ENCODE assay signal across 16 cellular contexts in the genomic region with DNA sequence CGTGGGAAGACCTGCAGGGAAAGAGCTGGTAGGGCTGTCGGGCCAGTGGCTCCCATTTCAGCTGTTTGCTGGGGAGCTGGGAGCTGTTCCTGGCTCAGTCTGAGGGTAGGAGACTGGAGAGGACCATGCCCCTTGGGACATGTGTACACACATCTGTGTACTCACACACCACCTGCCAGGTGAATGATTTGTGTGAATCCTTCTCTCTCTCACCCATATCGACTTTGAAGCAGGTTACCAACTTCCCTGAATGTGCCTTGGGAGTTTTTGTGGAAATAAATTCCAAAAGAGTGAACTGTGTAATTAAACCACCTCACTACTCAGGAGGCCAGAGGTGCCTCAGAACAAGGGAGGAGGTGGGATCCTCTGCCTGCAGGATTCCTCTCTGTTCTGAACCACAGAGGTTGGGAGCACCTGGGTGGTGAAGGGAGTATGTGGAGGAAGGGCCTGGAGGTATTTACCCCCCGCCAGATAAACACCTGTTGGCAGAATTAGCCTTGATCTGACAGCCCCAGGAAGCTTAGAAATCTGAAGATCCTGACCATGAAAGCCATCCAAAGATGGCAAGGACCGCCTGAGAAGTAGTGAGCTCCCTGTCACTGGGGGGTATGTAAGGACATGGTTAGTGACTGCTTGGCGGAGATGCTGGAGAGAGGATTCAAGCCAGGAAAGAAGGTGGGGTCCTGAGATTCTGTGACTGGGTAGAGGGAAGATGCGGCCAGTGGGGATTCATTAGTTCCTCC. TPM values are rescaled to one million over a fixed set of nuclear protein-coding genes. Genes with fewer than 3 reads are reported as not detected.
DNase-seq lines count a peak whose midpoint lies in the region; ATAC-seq and TF ChIP-seq lines count a peak whose summit lies in the region.
"Had no signal": no experiment of that assay in that cellular context is flagged by ENCODE, and none has a peak within 500 bp of the region (broad histone marks: within the 10 kb centered on the region; RNA-seq: fewer than 3 reads in every experiment).

No MANE protein-coding gene starts in this region.

- POLR2A ChIA-PET in PC-3 (lab: Charles Lee; ENCODE audit: unreplicated experiment), result interaction anchor here (0.5 to 1.5 kb wide), 4 partner anchors 11 to 61 kb away, joined by 4 to 11 read pairs (median 5); no protein-coding TSS in a partner anchor

- H3K36me3 ChIP-seq in PC-3 (ENCODE audit: low read depth, low read length) (peaks cover 9% of the 10 kb centered on the region; the same call in 1 of the 2 replicates), esophagus squamous epithelium (no peaks in the 10 kb centered on the region)
- H3K36me3 ChIP-seq: WERI-Rb-1 had no signal

- WGBS in esophagus squamous epithelium, 2 donors, result 49 to 53% methylated on average over 7 of the region's 7 CpGs

- H4K20me1 ChIP-seq in PC-3 (ENCODE audit: low read length), result no peaks in the 10 kb centered on the region

- ATAC-seq in PC-3 (no peak), HG03354 (IDR thresholded peaks at IDR 0.05; ENCODE audit: poor library complexity, severe bottlenecking, unreplicated experiment) (no peak)
- no peak for ATAC-seq in stimulated activated naive CD8-positive, alpha-beta T cell treated with anti-CD3 and anti-CD28 coated beads, Interleukin-15, amount 100 ng/mL, for 72 hours

- H3K27ac Mint-ChIP-seq in osteocyte (ENCODE audit: unreplicated experiment), result peak overlapping the region; percentile 80
- no peak overlapping the region for H3K27ac Mint-ChIP-seq in stimulated activated naive CD8-positive, alpha-beta T cell treated with anti-CD3 and anti-CD28 coated beads, Interleukin-15, amount 100 ng/mL, for 72 hours
- H3K27ac Mint-ChIP-seq: activated naive CD8-positive, alpha-beta T cell treated with anti-CD3 and anti-CD28 coated beads, Interleukin-2, amount 10 ng/mL, durations not matched to agents 7 days and 5 days; IgD-negative memory B cell; mesothelial cell of epicardium had no signal

- CTCF ChIA-PET in PC-3 (lab: Charles Lee), result interaction anchor here (0.6 to 3.0 kb wide), 8 partner anchors 12 to 67 kb away, joined by 3 to 19 read pairs (median 8); no protein-coding TSS in a partner anchor

- H3K4me3 Mint-ChIP-seq in osteocyte (ENCODE audit: unreplicated experiment), result no peak overlapping the region
- no peak overlapping the region for H3K4me3 Mint-ChIP-seq in stimulated activated naive CD8-positive, alpha-beta T cell treated with anti-CD3 and anti-CD28 coated beads, Interleukin-15, amount 100 ng/mL, for 72 hours
- H3K4me3 Mint-ChIP-seq: activated naive CD8-positive, alpha-beta T cell treated with anti-CD3 and anti-CD28 coated beads, Interleukin-2, amount 10 ng/mL, durations not matched to agents 7 days and 5 days; IgD-negative memory B cell; mesothelial cell of epicardium had no signal

- H3K9me3 Mint-ChIP-seq in osteocyte (ENCODE audit: unreplicated experiment), result no peaks in the 10 kb centered on the region
- no peaks in the 10 kb centered on the region for H3K9me3 Mint-ChIP-seq in stimulated activated naive CD8-positive, alpha-beta T cell treated with anti-CD3 and anti-CD28 coated beads, Interleukin-15, amount 100 ng/mL, for 72 hours
- H3K9me3 Mint-ChIP-seq: activated naive CD8-positive, alpha-beta T cell treated with anti-CD3 and anti-CD28 coated beads, Interleukin-2, amount 10 ng/mL, durations not matched to agents 7 days and 5 days; IgD-negative memory B cell; mesothelial cell of epicardium had no signal

- H3K9me2 ChIP-seq in PC-3 (replicated peaks; ENCODE audit: low read length), result no peaks in the 10 kb centered on the region

- peak overlapping the region; percentile 90 for H3K27ac ChIP-seq in PC-3 (ENCODE audit: low read length)
- H3K27ac ChIP-seq in esophagus squamous epithelium, result peak overlapping the region; percentile 53 to 84 (median 70)
- H3K27ac ChIP-seq: psoas muscle, SK-N-MC, WERI-Rb-1 had no signal

- no peaks in the 10 kb centered on the region for H3K36me3 Mint-ChIP-seq in osteocyte (ENCODE audit: unreplicated experiment)
- H3K36me3 Mint-ChIP-seq: activated naive CD8-positive, alpha-beta T cell treated with anti-CD3 and anti-CD28 coated beads, Interleukin-2, amount 10 ng/mL, durations not matched to agents 7 days and 5 days; IgD-negative memory B cell; mesothelial cell of epicardium had no signal

- intact Hi-C loops in PC-3 (cut with micrococcal nuclease) (loop anchor here (1.0 to 10.0 kb wide), 3 partner anchors 23 to 243 kb away; partner anchors contain the start of gene LRRC59), esophagus squamous epithelium (cut with DNase I) (no loop called here)

- peaks cover 6% of the 10 kb centered on the region for H3K27me3 Mint-ChIP-seq in osteocyte (ENCODE audit: unreplicated experiment)
- H3K27me3 Mint-ChIP-seq in stimulated activated naive CD8-positive, alpha-beta T cell treated with anti-CD3 and anti-CD28 coated beads, Interleukin-15, amount 100 ng/mL, for 72 hours, result peaks cover 57% of the 10 kb centered on the region

- peaks cover 72% of the 10 kb centered on the region for H3K79me2 ChIP-seq in PC-3 (ENCODE audit: low read length)

- TSS peak; percentile 31 for BruUV-seq in PC-3 (replicated peaks; lab: Mats Ljungman, UMichigan)

- H3K4me2 ChIP-seq in PC-3 (ENCODE audit: low read length), result peak overlapping the region; percentile 87

- TF ChIP-seq CTCF in PC-3 (conservative IDR thresholded peaks at IDR 0.05; ENCODE audit: low read depth, low read length) (no peak), esophagus squamous epithelium (IDR thresholded peaks at IDR 0.05) (no peak), osteocyte (IDR thresholded peaks at IDR 0.05) (no peak)

- peak; percentile 54 for DNase-seq in COLO668 (lab: John Stamatoyannopoulos, UW; ENCODE audit: unreplicated experiment)
- peak; percentile 62 for DNase-seq in PC-3
- no peak for DNase-seq in esophagus squamous epithelium (lab: John Stamatoyannopoulos, UW)
- DNase-seq in osteocyte (ENCODE audit: extremely low spot score, unreplicated experiment), result no peak
- no peak for DNase-seq in stimulated activated naive CD8-positive, alpha-beta T cell treated with anti-CD3 and anti-CD28 coated beads, Interleukin-15, amount 100 ng/mL, for 72 hours
- no peak for DNase-seq in NCI-H345 treated with DMSO at 0.1 percent for 48 hours (lab: John Stamatoyannopoulos, UW; ENCODE audit: unreplicated experiment)
- no peak for DNase-seq in G401 (ENCODE audit: low spot score)
- DNase-seq: activated naive CD8-positive, alpha-beta T cell treated with anti-CD3 and anti-CD28 coated beads, Interleukin-2, amount 10 ng/mL, durations not matched to agents 7 days and 5 days; NCI-H82; psoas muscle; stimulated activated CD4-positive, alpha-beta T cell treated with anti-CD3 and anti-CD28 coated beads, Interleukin-2, amount 100 ng/mL, for 24 hours; WERI-Rb-1 had no signal

- in situ Hi-C loops in G401 (cut with HindIII; ENCODE audit: low sequenced_read_pairs), result loop anchor here (5.0 kb wide), 1 partner anchor 76 kb away; the partner anchor contains the start of gene CACNA1G

- no peak for TF ChIP-seq POLR2A in esophagus squamous epithelium (IDR thresholded peaks at IDR 0.05)

- peak overlapping the region; percentile 49 for H3K9ac ChIP-seq in PC-3 (ENCODE audit: low read length)

- no peak overlapping the region for H2AFZ ChIP-seq in PC-3 (ENCODE audit: low read length)

- H3F3A ChIP-seq in PC-3 (ENCODE audit: low read length, unreplicated experiment), result peaks cover 12% of the 10 kb centered on the region

- H3K4me1 Mint-ChIP-seq in osteocyte (ENCODE audit: unreplicated experiment), result peaks cover 52% of the 10 kb centered on the region
- H3K4me1 Mint-ChIP-seq in stimulated activated naive CD8-positive, alpha-beta T cell treated with anti-CD3 and anti-CD28 coated beads, Interleukin-15, amount 100 ng/mL, for 72 hours, result no peaks in the 10 kb centered on the region
- H3K4me1 Mint-ChIP-seq: activated naive CD8-positive, alpha-beta T cell treated with anti-CD3 and anti-CD28 coated beads, Interleukin-2, amount 10 ng/mL, durations not matched to agents 7 days and 5 days had no signal

- H3K4me3 ChIP-seq in PC-3 (ENCODE audit: low read length), result peak overlapping the region; percentile 72
- H3K4me3 ChIP-seq in esophagus squamous epithelium, result no peak overlapping the region
- H3K4me3 ChIP-seq: psoas muscle, SK-N-MC had no signal

- H3K4me1 ChIP-seq in PC-3 (ENCODE audit: insufficient read depth, low read length), result peaks cover 74% of the 10 kb centered on the region
- peaks cover 47 to 92% (median 51%) of the 10 kb centered on the region in 3 donors for H3K4me1 ChIP-seq in esophagus squamous epithelium

- no peaks in the 10 kb centered on the region for H3K9me3 ChIP-seq in PC-3 (ENCODE audit: low read length)
- no peaks in the 10 kb centered on the region for H3K9me3 ChIP-seq in esophagus squamous epithelium
- H3K9me3 ChIP-seq: psoas muscle had no signal

- H3K27me3 ChIP-seq in PC-3 (ENCODE audit: low read length), result no peaks in the 10 kb centered on the region
- H3K27me3 ChIP-seq in esophagus squamous epithelium, result peaks cover 0 to 49% (median 0%) of the 10 kb centered on the region in 4 donors

RNA-seq across cellular contexts. Expression of gene ABCC3, which starts 3.3 kb away (rescaled TPM):
- total RNA-seq in PC-3 (2014; rRNA removed) (50.2 and 64.4 TPM in 2 replicates), esophagus squamous epithelium (10 to 100 TPM; 19.6 to 93.7 (median 34.1) TPM), osteocyte (0.37 and 0.73 TPM in 2 replicates)
- total RNA-seq in G401 (2014; rRNA removed; shearing (Covaris generic)), result not detected in 2 replicates

Comparison
In these comparisons a context has a peak if more than half of its experiments do, and no peak if none do; other contexts are left out.
1. DNase-seq: peak in COLO668 (single experiment) and PC-3 (single experiment); none in esophagus squamous epithelium (single experiment), osteocyte (single experiment), stimulated activated naive CD8-positive, alpha-beta T cell treated with anti-CD3 and anti-CD28 coated beads, Interleukin-15, amount 100 ng/mL, for 72 hours (0 of 2), NCI-H345 treated with DMSO at 0.1 percent for 48 hours (single experiment) and G401 (single experiment).
2. RNA of gene ABCC3, which starts 3.3 kb away (total RNA-seq): 50.2 to 64.4 TPM in PC-3 and 19.6 to 93.7 TPM in esophagus squamous epithelium; 0.37 to 0.73 TPM in osteocyte and not detected in G401; every median in the first group is over 10 times any median in the second.